In genomic region chr5:138177936-138178515, GRCh38 we compare ENCODE assay signal across 8 cellular contexts. TPM values are rescaled to one million over a fixed set of nuclear protein-coding genes. Genes with fewer than 3 reads are reported as not detected.
DNase-seq lines count a peak whose midpoint lies in the region; ATAC-seq, FAIRE-seq and TF ChIP-seq lines count a peak whose summit lies in the region.

No MANE protein-coding gene starts in this region.

- no peak overlapping the region for H3K14ac ChIP-seq in H1 (ENCODE audit: insufficient read length)

- H3K4me1 Mint-ChIP-seq in memory B cell = peaks cover 12% of the 10 kb centered on the region

- no peak overlapping the region for H3K23ac ChIP-seq in H1 (ENCODE audit: insufficient read length)

- peaks cover 9% of the 10 kb centered on the region for H3K36me3 Mint-ChIP-seq in memory B cell

- ATAC-seq in HG02970 (IDR thresholded peaks at IDR 0.05; ENCODE audit: low FRiP score, unreplicated experiment) (peak; percentile 3), memory B cell (ENCODE audit: low read depth) (peak; percentile 16), GM18873 (IDR thresholded peaks at IDR 0.05; ENCODE audit: low FRiP score, unreplicated experiment) (no peak)

- H3K9me3 ChIP-seq in SJSA1 (replicated peaks) (no peaks in the 10 kb centered on the region), H1 (ENCODE audit: insufficient read depth in 2 of 2, low read depth in 1 of 2, low read length in 1 of 2) (no peaks in the 10 kb centered on the region), thymus (ENCODE audit: control insufficient read depth) (no peaks in the 10 kb centered on the region)

- peaks cover 4% of the 10 kb centered on the region; the same call in 1 of the 2 replicates for H3K79me1 ChIP-seq in H1 (ENCODE audit: low read depth, low read length)

- H3K27me3 ChIP-seq in SJSA1 (replicated peaks) (no peaks in the 10 kb centered on the region), H1 (replicated peaks in 1 of 4; ENCODE audit: control insufficient read depth in 3 of 4, extremely low read depth in 1 of 4, insufficient read depth in 3 of 4, low read length in 3 of 4) (no peaks in the 10 kb centered on the region), thymus (ENCODE audit: control insufficient read depth, insufficient read depth) (no peaks in the 10 kb centered on the region)

- H2BK5ac ChIP-seq in H1 (ENCODE audit: low read depth, low read length) = peak overlapping the region; percentile 96

- H3K4ac ChIP-seq in H1 (replicated peaks; ENCODE audit: insufficient read length, low read depth, low read length) = no peak overlapping the region

- CTCF ChIA-PET in H1 (lab: Charles Lee; ENCODE audit: partially characterized antibody) = interaction anchor here (0.8 to 1.7 kb wide), 8 partner anchors 10 to 174 kb away, joined by 3 to 6 read pairs (median 3); partner anchors contain the start of gene KDM3B

- H4K91ac ChIP-seq in H1 (replicated peaks; ENCODE audit: insufficient read length, low read length) = no peak overlapping the region

- no peaks in the 10 kb centered on the region for H3K27me3 Mint-ChIP-seq in memory B cell

- peak overlapping the region; percentile 52 for H3K56ac ChIP-seq in H1 (replicated peaks; ENCODE audit: insufficient read length, low read depth, low read length)

- no peak for TF ChIP-seq CTCF in H1 (IDR thresholded peaks at IDR 0.05; ENCODE audit: control extremely low read depth in 1 of 3, insufficient read depth in 1 of 3, low read depth in 1 of 3, low read length in 3 of 3)

- H3K9me3 Mint-ChIP-seq in memory B cell = no peaks in the 10 kb centered on the region

- H3K4me2 ChIP-seq in H1 (ENCODE audit: insufficient read depth in 1 of 2, low read depth in 2 of 2, low read length in 2 of 2) = peak overlapping the region; percentile 83 to 87

- H3K4me3 Mint-ChIP-seq in memory B cell = no peak overlapping the region

- peak overlapping the region; percentile 59 to 99 (median 88) for H3K9ac ChIP-seq in H1 (replicated peaks in 1 of 4; ENCODE audit: extremely low read depth in 1 of 4, low read depth in 3 of 4, low read length in 3 of 4)

- no peak overlapping the region for H3K27ac Mint-ChIP-seq in memory B cell

- H3K4me1 ChIP-seq in SJSA1 (replicated peaks) (peaks cover 10% of the 10 kb centered on the region), H1 (replicated peaks in 1 of 4; ENCODE audit: control insufficient read depth in 3 of 4, insufficient read depth in 4 of 4, low read length in 3 of 4) (no peaks in the 10 kb centered on the region; a peak in 2 of 7 replicates), thymus (ENCODE audit: control insufficient read depth, insufficient read depth, low read length) (peaks cover 19% of the 10 kb centered on the region)

- H2AFZ ChIP-seq in H1 (ENCODE audit: low read length) = peak overlapping the region; percentile 96

- H2AK5ac ChIP-seq in H1 (ENCODE audit: low read depth, low read length) = peak overlapping the region; percentile 59; the same call in 1 of the 2 replicates

- peak overlapping the region; percentile 90; the same call in 1 of the 2 replicates for H4K8ac ChIP-seq in H1 (ENCODE audit: extremely low read depth, insufficient read depth, low read length)

- no peak overlapping the region; the same call in 1 of the 2 replicates for H2BK12ac ChIP-seq in H1 (ENCODE audit: low read depth, low read length)

- no peak for TF ChIP-seq POLR2A in H1 (IDR thresholded peaks at IDR 0.05; ENCODE audit: control extremely low read depth in 1 of 2, low read depth in 2 of 2, low read length in 2 of 2)

- H2BK120ac ChIP-seq in H1 (replicated peaks; ENCODE audit: low read depth, low read length) = no peak overlapping the region

- no peak for TF ChIP-seq RAD21 in H1 (IDR thresholded peaks at IDR 0.05 in 1 of 2, conservative IDR thresholded peaks at IDR 0.05 in 1 of 2; ENCODE audit: low read depth in 2 of 2, low read length in 2 of 2)

- no peak overlapping the region for H2BK20ac ChIP-seq in H1 (ENCODE audit: low read length)

- no peak overlapping the region for H2BK15ac ChIP-seq in H1 (ENCODE audit: low read length)

- H3K36me3 ChIP-seq in SJSA1 = peaks cover 68% of the 10 kb centered on the region
- H3K36me3 ChIP-seq in H1 (ENCODE audit: control insufficient read depth in 2 of 4, insufficient read depth in 4 of 4, low read length in 3 of 4) = peaks cover 19 to 53% (median 27%) of the 10 kb centered on the region in 4 experiments
- H3K36me3 ChIP-seq in thymus (ENCODE audit: control insufficient read depth, insufficient read depth) = peaks cover 24% of the 10 kb centered on the region

- peak overlapping the region; percentile 80; the same call in 1 of the 2 replicates for H3K18ac ChIP-seq in H1 (ENCODE audit: extremely low read depth, low read length)

- H4K20me1 ChIP-seq in H1 (replicated peaks in 1 of 2; ENCODE audit: control insufficient read depth in 1 of 2, insufficient read depth in 2 of 2, low read length in 2 of 2) = peaks cover 1 to 2% of the 10 kb centered on the region in 2 experiments

- H4K5ac ChIP-seq in H1 (ENCODE audit: insufficient read length, low read depth, low read length) = peak overlapping the region; percentile 57

- peaks cover 8% of the 10 kb centered on the region for H3K23me2 ChIP-seq in H1 (ENCODE audit: low read depth, low read length)

- FAIRE-seq in H1 (lab: Jason Lieb, UNC) = no peak

- DNase-seq in DMS53 (lab: John Stamatoyannopoulos, UW) (peak; percentile 61), DMS53 treated with DMSO at 0.1 percent for 48 hours (lab: John Stamatoyannopoulos, UW; ENCODE audit: unreplicated experiment) (no peak), SJSA1 (ENCODE audit: low read depth in 1 of 2, low spot score in 2 of 2) (peak in 1 of 2 experiments; percentile 55), H1 (ENCODE audit: low read depth in 1 of 2, low spot score in 2 of 2) (no peak), memory B cell (ENCODE audit: low spot score in 2 of 2) (no peak)

- H3K4me3 ChIP-seq in SJSA1 (peak overlapping the region; percentile 61), H1 (ENCODE audit: extremely low read depth in 1 of 4, insufficient read depth in 2 of 4, low read depth in 3 of 4, low read length in 4 of 4) (peak overlapping the region; percentile 91 to 100 (median 96)), thymus (ENCODE audit: low read length) (peak overlapping the region; percentile 75)

- POLR2A ChIA-PET in H1 (lab: Charles Lee; ENCODE audit: partially characterized antibody) = interaction anchor here (0.6 to 4.6 kb wide), 12 partner anchors 10 to 261 kb away, joined by 3 to 37 read pairs (median 8); partner anchors contain the start of genes CDC23, CDC25C, FAM53C and KDM3B

- WGBS in H1 (ENCODE audit: extremely low coverage in 1 of 2, insufficient coverage in 1 of 2, insufficient read length in 1 of 2, insufficient replicate concordance in 2 of 2, low coverage in 1 of 2, low lambda C conversion rate in 2 of 2, missing lambda C conversion rate in 1 of 2), 2 experiments = 0% methylated on average over 16 of the region's 16 CpGs; no CpG with 5 or more reads in 1 of the 2 experiments
- WGBS in thymus = under 1% methylated on average over 16 of the region's 16 CpGs

- TF ChIP-seq EP300 in H1 (IDR thresholded peaks at IDR 0.05; ENCODE audit: borderline replicate concordance in 1 of 2, low read depth in 2 of 2, low read length in 2 of 2) = no peak

- H3K27ac ChIP-seq in SJSA1 = peak overlapping the region; percentile 99
- peak overlapping the region; percentile 91 for H3K27ac ChIP-seq in H1 (ENCODE audit: low read depth, low read length)
- H3K27ac ChIP-seq in thymus (ENCODE audit: low read depth) = peak overlapping the region; percentile 87

- H3K79me2 ChIP-seq in H1 (ENCODE audit: control insufficient read depth in 1 of 2, insufficient read depth in 2 of 2, low read length in 2 of 2) = peaks cover 0 to 40% of the 10 kb centered on the region in 2 experiments; a peak in 2 of 4 replicates

RNA-seq across cellular contexts. Expression of gene BRD8, which starts 0.4 kb away (rescaled TPM):
- 47.3 and 90.0 TPM in 2 replicates for total RNA-seq in SJSA1 (2014; rRNA removed; shearing (Covaris generic))
- total RNA-seq in H1 (2021; fragmentation: NEBNext Ultra II Directional; extraction: Animal tissue kit (Norgen Biotek cat#: 25700)) = 75.8 and 78.5 TPM in 2 replicates
- polyA plus RNA-seq in H1 (2011; rRNA removed) (28.8 and 37.8 TPM in 2 replicates), thymus (75.3 TPM)
- polyA plus RNA-seq in H1 (2011; cell fraction: cytosol; rRNA removed) = 50.7 TPM
- 75.4 TPM for polyA plus RNA-seq in H1 (2011; cell fraction: nucleus; rRNA removed)
- 53.4 to 80.1 TPM (median 59.0 TPM) in 4 replicates for polyA plus RNA-seq in H1 (2012, experiment 1 of 2)
- 4.7 TPM for polyA plus RNA-seq in H1 (2012, experiment 2 of 2)
- polyA plus RNA-seq in H1 (2013, experiment 1 of 2) = 63.7 TPM
- 52.6 TPM for polyA plus RNA-seq in H1 (2013, experiment 2 of 2)
- polyA minus RNA-seq in H1 (2011; rRNA and poly(A)+ RNA removed) = 47.0 and 51.9 TPM in 2 replicates
- polyA minus RNA-seq in H1 (2011; cell fraction: cytosol; rRNA and poly(A)+ RNA removed) = 24.9 TPM
- polyA minus RNA-seq in H1 (2011; cell fraction: nucleus; rRNA and poly(A)+ RNA removed) = 55.9 TPM

RNA-seq across cellular contexts. Expression of gene KIF20A, which starts 0.9 kb away (rescaled TPM):
- total RNA-seq in SJSA1 (2014; rRNA removed; shearing (Covaris generic)) = 113 and 152 TPM in 2 replicates
- total RNA-seq in H1 (2021; fragmentation: NEBNext Ultra II Directional; extraction: Animal tissue kit (Norgen Biotek cat#: 25700)) = 67.1 and 68.1 TPM in 2 replicates
- 26.4 and 33.3 TPM in 2 replicates for polyA plus RNA-seq in H1 (2011; rRNA removed)
- polyA plus RNA-seq in H1 (2011; cell fraction: cytosol; rRNA removed) = 40.4 TPM
- polyA plus RNA-seq in H1 (2011; cell fraction: nucleus; rRNA removed) = 54.8 TPM
- 45.7 to 56.8 TPM (median 52.3 TPM) in 4 replicates for polyA plus RNA-seq in H1 (2012, experiment 1 of 2)
- 7.2 TPM for polyA plus RNA-seq in H1 (2012, experiment 2 of 2)
- 38.0 TPM for polyA plus RNA-seq in H1 (2013, experiment 1 of 2)
- polyA plus RNA-seq in H1 (2013, experiment 2 of 2) = 36.2 TPM
- polyA minus RNA-seq in H1 (2011; rRNA and poly(A)+ RNA removed) = 99.7 and 124 TPM in 2 replicates
- 44.8 TPM for polyA minus RNA-seq in H1 (2011; cell fraction: cytosol; rRNA and poly(A)+ RNA removed)
- polyA minus RNA-seq in H1 (2011; cell fraction: nucleus; rRNA and poly(A)+ RNA removed) = 84.4 TPM
- polyA plus RNA-seq in thymus = 3.7 TPM

RNA-seq across cellular contexts. Expression of gene CDC23, which starts 35.1 kb away (rescaled TPM):
- 56.3 and 70.7 TPM in 2 replicates for total RNA-seq in SJSA1 (2014; rRNA removed; shearing (Covaris generic))
- 43.6 and 45.7 TPM in 2 replicates for total RNA-seq in H1 (2021; fragmentation: NEBNext Ultra II Directional; extraction: Animal tissue kit (Norgen Biotek cat#: 25700))
- polyA plus RNA-seq in H1 (2011; rRNA removed) (20.9 and 32.6 TPM in 2 replicates), thymus (18.8 TPM)
- 34.0 TPM for polyA plus RNA-seq in H1 (2011; cell fraction: cytosol; rRNA removed)
- polyA plus RNA-seq in H1 (2011; cell fraction: nucleus; rRNA removed) = 30.4 TPM
- 23.2 to 33.8 TPM (median 26.3 TPM) in 4 replicates for polyA plus RNA-seq in H1 (2012, experiment 1 of 2)
- polyA plus RNA-seq in H1 (2012, experiment 2 of 2) = 6.4 TPM
- 28.1 TPM for polyA plus RNA-seq in H1 (2013, experiment 1 of 2)
- polyA plus RNA-seq in H1 (2013, experiment 2 of 2) = 26.8 TPM
- 37.6 and 45.6 TPM in 2 replicates for polyA minus RNA-seq in H1 (2011; rRNA and poly(A)+ RNA removed)
- polyA minus RNA-seq in H1 (2011; cell fraction: cytosol; rRNA and poly(A)+ RNA removed) = 16.2 TPM
- 43.9 TPM for polyA minus RNA-seq in H1 (2011; cell fraction: nucleus; rRNA and poly(A)+ RNA removed)

RNA-seq across cellular contexts. Expression of gene NME5, which starts 38.8 kb away (rescaled TPM):
- not detected in 2 replicates for total RNA-seq in SJSA1 (2014; rRNA removed; shearing (Covaris generic))
- total RNA-seq in H1 (2021; fragmentation: NEBNext Ultra II Directional; extraction: Animal tissue kit (Norgen Biotek cat#: 25700)) = 0.63 and 0.89 TPM in 2 replicates
- polyA plus RNA-seq in H1 (2011; rRNA removed) = 0.46 and 0.48 TPM in 2 replicates
- polyA plus RNA-seq in H1 (2011; cell fraction: cytosol; rRNA removed) = 0.83 TPM
- not detected for polyA plus RNA-seq in H1 (2011; cell fraction: nucleus; rRNA removed)
- polyA plus RNA-seq in H1 (2012, experiment 1 of 2) = 0.49 to 2.0 TPM (median 0.77 TPM) in 4 replicates
- polyA plus RNA-seq in H1 (2012, experiment 2 of 2) = 0.41 TPM
- polyA plus RNA-seq in H1 (2013, experiment 1 of 2) = 0.79 TPM
- polyA plus RNA-seq in H1 (2013, experiment 2 of 2) = 0.87 TPM
- polyA minus RNA-seq in H1 (2011; rRNA and poly(A)+ RNA removed) = 0.51 TPM in 1 of 2 replicates, not detected in the other
- not detected for polyA minus RNA-seq in H1 (2011; cell fraction: cytosol; rRNA and poly(A)+ RNA removed)
- polyA minus RNA-seq in H1 (2011; cell fraction: nucleus; rRNA and poly(A)+ RNA removed) = not detected
- polyA plus RNA-seq in thymus = 4.3 TPM
